9 cellular contexts compared by ENCODE assay signal in the genomic region with DNA sequence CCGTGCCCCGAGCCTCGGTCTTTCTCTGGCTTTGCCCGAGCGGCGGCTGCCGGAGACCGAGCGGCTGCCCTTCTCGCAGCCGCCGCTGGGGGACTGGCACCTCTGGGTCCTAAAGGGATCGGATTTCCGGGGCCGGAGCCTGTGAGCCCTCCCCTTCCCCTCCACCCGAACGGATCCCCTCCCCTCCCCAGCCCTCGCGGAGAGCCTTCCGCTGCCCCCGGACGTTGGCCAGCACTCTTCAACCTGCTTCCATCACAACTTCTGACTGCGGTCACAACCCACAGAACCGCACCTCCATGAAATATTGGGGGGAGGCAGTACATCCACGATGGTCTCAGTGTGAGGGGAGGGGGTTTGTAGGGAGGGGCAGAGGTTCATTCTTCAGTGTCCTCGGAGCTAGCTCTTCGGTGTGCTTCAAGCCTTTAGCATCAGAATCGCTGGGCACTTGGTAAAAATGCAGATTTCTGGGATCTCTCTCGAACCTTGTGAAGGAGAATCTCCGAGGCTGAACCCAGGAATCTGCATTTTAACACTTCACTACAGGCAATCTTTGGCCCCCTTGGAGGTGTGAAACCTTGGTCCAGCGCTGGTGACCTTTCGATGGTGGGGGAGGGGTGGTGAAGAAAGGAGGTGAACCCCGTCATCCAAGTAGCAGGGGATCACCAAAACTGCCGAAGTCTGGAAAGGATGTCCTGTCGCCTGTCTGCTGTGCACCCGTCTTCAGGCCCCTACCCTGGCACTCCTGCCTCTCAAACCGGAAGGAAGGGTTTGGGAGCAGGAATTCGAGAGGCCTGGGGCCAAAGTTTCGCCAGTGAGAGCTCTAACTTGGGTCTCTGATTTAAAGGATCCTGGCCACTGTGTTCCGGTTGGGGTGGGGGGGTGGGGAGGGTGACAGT. TPM values are rescaled to one million over a fixed set of nuclear protein-coding genes. Genes with fewer than 3 reads are reported as not detected.
DNase-seq lines count a peak whose midpoint lies in the region; FAIRE-seq and TF ChIP-seq lines count a peak whose summit lies in the region.
"Had no signal": no experiment of that assay in that cellular context is flagged by ENCODE, and none has a peak within 500 bp of the region (broad histone marks: within the 10 kb centered on the region; RNA-seq: fewer than 3 reads in every experiment).

No MANE protein-coding gene starts in this region.

- H3K36me3 ChIP-seq in BJ (ENCODE audit: control insufficient read depth, insufficient read depth, low read length) (no peaks in the 10 kb centered on the region), endothelial cell of umbilical vein (ENCODE audit: control insufficient read depth in 2 of 2, extremely low read depth in 1 of 2, insufficient read depth in 2 of 2, low read length in 2 of 2) (no peaks in the 10 kb centered on the region)

- no peak for TF ChIP-seq POLR2A in endothelial cell of umbilical vein (IDR thresholded peaks at IDR 0.05; ENCODE audit: low read depth, low read length)

- no peaks in the 10 kb centered on the region for H4K20me1 ChIP-seq in endothelial cell of umbilical vein (replicated peaks; ENCODE audit: control insufficient read depth, extremely low read depth, insufficient read depth, low read length)

- H3K27me3 ChIP-seq in BJ (ENCODE audit: control insufficient read depth, insufficient read depth, low read length) (no peaks in the 10 kb centered on the region), endothelial cell of umbilical vein (ENCODE audit: control insufficient read depth in 2 of 2, insufficient read depth in 2 of 2, low read length in 2 of 2) (no peaks in the 10 kb centered on the region)

- H3K4me3 ChIP-seq in BJ (ENCODE audit: low read depth, low read length) (peak overlapping the region; percentile 67), endothelial cell of umbilical vein (replicated peaks in 1 of 3; ENCODE audit: insufficient read depth in 1 of 3, low read depth in 1 of 3, low read length in 3 of 3) (peak overlapping the region in 2 of 3 experiments; percentile 24 to 82)

- intact Hi-C loops in endothelial cell of umbilical vein (cut with micrococcal nuclease) = no loop called here

- peaks cover 32% of the 10 kb centered on the region for H3K4me1 ChIP-seq in endothelial cell of umbilical vein (ENCODE audit: control insufficient read depth, extremely low read depth, insufficient read depth, low read length)

- CTCF ChIA-PET in BJ (lab: Yijun Ruan, JAX) (interaction anchor here (0.6 to 3.8 kb wide), 23 partner anchors 10 to 211 kb away, joined by 3 to 30 read pairs (median 4); a partner anchor contains a TSS), endothelial cell of umbilical vein (lab: Charles Lee) (interaction anchor here (0.9 to 4.5 kb wide), 17 partner anchors 8 to 57 kb away, joined by 3 to 47 read pairs (median 6); a partner anchor contains a TSS)

- TF ChIP-seq CTCF in BJ (IDR thresholded peaks at IDR 0.05; ENCODE audit: insufficient read depth, low read depth, low read length) (peak; percentile 75), endothelial cell of umbilical vein (IDR thresholded peaks at IDR 0.05; ENCODE audit: extremely low read depth in 1 of 2, insufficient read depth in 1 of 2, low read depth in 1 of 2, low read length in 2 of 2) (peak; percentile 27 to 80)

- H3K9me1 ChIP-seq in endothelial cell of umbilical vein (replicated peaks; ENCODE audit: control insufficient read depth, extremely low read depth, insufficient read depth, low read length) = no peaks in the 10 kb centered on the region

- no peak for FAIRE-seq in endothelial cell of umbilical vein (lab: Jason Lieb, UNC)

- peak overlapping the region; percentile 12 for H3K9ac ChIP-seq in endothelial cell of umbilical vein (replicated peaks; ENCODE audit: extremely low read depth, insufficient read depth, low read length)

- POLR2A ChIA-PET in BJ (lab: Charles Lee) = interaction anchor here (0.5 to 1.7 kb wide), 5 partner anchors 22 to 489 kb away, joined by 4 to 8 read pairs (median 5); a partner anchor contains a TSS
- POLR2A ChIA-PET in endothelial cell of umbilical vein (lab: Charles Lee) = interaction anchor here (1.0 to 1.3 kb wide), 2 partner anchors 27 to 34 kb away, joined by 3 read pairs; no protein-coding TSS in a partner anchor

- no peak overlapping the region for H2AFZ ChIP-seq in endothelial cell of umbilical vein (ENCODE audit: low read depth, low read length)

- dilution Hi-C loops in endothelial cell of umbilical vein (cut with MboI; ENCODE audit: extremely low pct_ligation_motif_present, low sequenced_read_pairs) = no loop called here

- peak overlapping the region; percentile 54 for H3K27ac ChIP-seq in endothelial cell of umbilical vein (ENCODE audit: insufficient read depth, low read depth, low read length)

- peaks cover 44% of the 10 kb centered on the region for H3K79me2 ChIP-seq in endothelial cell of umbilical vein (ENCODE audit: control insufficient read depth, insufficient read depth, low read length)

- BruUV-seq in endothelial cell of umbilical vein (replicated peaks; lab: Mats Ljungman, UMichigan) = no TSS peak

- H3K4me2 ChIP-seq in endothelial cell of umbilical vein (ENCODE audit: insufficient read depth, low read length) = peak overlapping the region; percentile 53

- H3K9me3 ChIP-seq in endothelial cell of umbilical vein (replicated peaks; ENCODE audit: control insufficient read depth, insufficient read depth, low read length) = no peaks in the 10 kb centered on the region

- DNase-seq in BJ (ENCODE audit: low read depth) (no peak), GM19238 (ENCODE audit: insufficient read length, low spot score) (peak; percentile 98), HS-5 (ENCODE audit: low read depth) (peak; percentile 71), NOMO-1 treated with dmso at 0.1 percent for 144 hours (lab: John Stamatoyannopoulos, UW; ENCODE audit: unreplicated experiment) (peak; percentile 93), endothelial cell of umbilical vein (ENCODE audit: low read depth, low spot score) (peak; percentile 85), midbrain (lab: John Stamatoyannopoulos, UW) (peak; percentile 90)
- peak; percentile 91 for DNase-seq in activated CD8-positive, alpha-beta memory T cell treated with anti-CD3 and anti-CD28 coated beads, Interleukin-2, amount 50 U/mL, for 48 hours
- peak; percentile 69 to 76 for DNase-seq in stimulated activated CD8-positive, alpha-beta memory T cell treated with anti-CD3 and anti-CD28 coated beads, Interleukin-15, amount 100 ng/mL, for 4 hours (ENCODE audit: low read depth in 2 of 2)

RNA-seq across cellular contexts. Expression of a gene that starts 0.8 kb away (rescaled TPM):
- polyA plus RNA-seq in BJ (2011; rRNA removed) (17.2 and 19.3 TPM in 2 replicates), endothelial cell of umbilical vein (17.7 and 20.1 TPM in 2 replicates)
- polyA minus RNA-seq in BJ (2011; rRNA and poly(A)+ RNA removed) = 27.3 and 31.6 TPM in 2 replicates
- 58.3 and 60.2 TPM in 2 replicates for total RNA-seq in endothelial cell of umbilical vein
- polyA plus RNA-seq in endothelial cell of umbilical vein (2011; cell fraction: cytosol; rRNA removed) = 16.0 and 16.9 TPM in 2 replicates
- 34.5 and 47.2 TPM in 2 replicates for polyA plus RNA-seq in endothelial cell of umbilical vein (2011; cell fraction: nucleus; rRNA removed)
- polyA plus RNA-seq in endothelial cell of umbilical vein (2012) = 29.3 and 35.0 TPM in 2 replicates
- polyA minus RNA-seq in endothelial cell of umbilical vein = 19.7 and 28.9 TPM in 2 replicates
- polyA minus RNA-seq in endothelial cell of umbilical vein (2011; cell fraction: cytosol; rRNA and poly(A)+ RNA removed) = 23.5 TPM
- polyA minus RNA-seq in endothelial cell of umbilical vein (2011; cell fraction: nucleus; rRNA and poly(A)+ RNA removed) = 7.6 and 14.2 TPM in 2 replicates

RNA-seq across cellular contexts. Expression of a gene that starts 14.5 kb away (rescaled TPM):
- polyA plus RNA-seq in BJ (2011; rRNA removed) (0.09 and 0.40 TPM in 2 replicates), endothelial cell of umbilical vein (not detected in 2 replicates)
- polyA minus RNA-seq in BJ (2011; rRNA and poly(A)+ RNA removed) = not detected in 2 replicates
- total RNA-seq in endothelial cell of umbilical vein = not detected in 2 replicates
- polyA plus RNA-seq in endothelial cell of umbilical vein (2011; cell fraction: cytosol; rRNA removed) = not detected in 2 replicates
- polyA plus RNA-seq in endothelial cell of umbilical vein (2011; cell fraction: nucleus; rRNA removed) = not detected in 2 replicates
- not detected in 2 replicates for polyA plus RNA-seq in endothelial cell of umbilical vein (2012)
- polyA minus RNA-seq in endothelial cell of umbilical vein = not detected in 2 replicates
- polyA minus RNA-seq in endothelial cell of umbilical vein (2011; cell fraction: cytosol; rRNA and poly(A)+ RNA removed) = not detected
- polyA minus RNA-seq in endothelial cell of umbilical vein (2011; cell fraction: nucleus; rRNA and poly(A)+ RNA removed) = not detected in 2 replicates
- total RNA-seq: activated CD8-positive, alpha-beta memory T cell treated with anti-CD3 and anti-CD28 coated beads for 36 hours had no signal

RNA-seq across cellular contexts. Expression of a gene that starts 21.3 kb away (rescaled TPM):
- polyA plus RNA-seq in BJ (2011; rRNA removed) (2.7 and 5.3 TPM in 2 replicates), endothelial cell of umbilical vein (6.8 and 9.6 TPM in 2 replicates)
- polyA minus RNA-seq in BJ (2011; rRNA and poly(A)+ RNA removed) = 3.1 TPM in 2 replicates
- total RNA-seq in endothelial cell of umbilical vein = 15.6 and 16.1 TPM in 2 replicates
- polyA plus RNA-seq in endothelial cell of umbilical vein (2011; cell fraction: cytosol; rRNA removed) = 3.5 and 5.3 TPM in 2 replicates
- polyA plus RNA-seq in endothelial cell of umbilical vein (2011; cell fraction: nucleus; rRNA removed) = 18.2 and 24.4 TPM in 2 replicates
- 6.7 and 12.8 TPM in 2 replicates for polyA plus RNA-seq in endothelial cell of umbilical vein (2012)
- polyA minus RNA-seq in endothelial cell of umbilical vein = 5.2 and 7.0 TPM in 2 replicates
- polyA minus RNA-seq in endothelial cell of umbilical vein (2011; cell fraction: cytosol; rRNA and poly(A)+ RNA removed) = not detected
- polyA minus RNA-seq in endothelial cell of umbilical vein (2011; cell fraction: nucleus; rRNA and poly(A)+ RNA removed) = 5.3 and 9.3 TPM in 2 replicates

RNA-seq across cellular contexts. Expression of a gene that starts 50.1 kb away (rescaled TPM):
- polyA plus RNA-seq in BJ (2011; rRNA removed) = 1,679 and 2,161 TPM in 2 replicates
- 4,131 and 5,702 TPM in 2 replicates for polyA minus RNA-seq in BJ (2011; rRNA and poly(A)+ RNA removed)
- 0.07 and 0.23 TPM in 2 replicates for total RNA-seq in endothelial cell of umbilical vein
- polyA plus RNA-seq in endothelial cell of umbilical vein = 0.02 and 0.07 TPM in 2 replicates
- 0.09 and 0.27 TPM in 2 replicates for polyA plus RNA-seq in endothelial cell of umbilical vein (2011; cell fraction: cytosol; rRNA removed)
- polyA plus RNA-seq in endothelial cell of umbilical vein (2011; cell fraction: nucleus; rRNA removed) = 0.34 and 2.0 TPM in 2 replicates
- 0.35 and 2.1 TPM in 2 replicates for polyA plus RNA-seq in endothelial cell of umbilical vein (2012)
- 0.19 and 0.38 TPM in 2 replicates for polyA minus RNA-seq in endothelial cell of umbilical vein
- polyA minus RNA-seq in endothelial cell of umbilical vein (2011; cell fraction: cytosol; rRNA and poly(A)+ RNA removed) = 18.7 TPM
- 0.14 and 1.6 TPM in 2 replicates for polyA minus RNA-seq in endothelial cell of umbilical vein (2011; cell fraction: nucleus; rRNA and poly(A)+ RNA removed)

RNA-seq across cellular contexts. Expression of a gene that starts 56.1 kb away (rescaled TPM):
- polyA plus RNA-seq in BJ (2011; rRNA removed) (79.3 and 155 TPM in 2 replicates), endothelial cell of umbilical vein (114 and 142 TPM in 2 replicates)
- polyA minus RNA-seq in BJ (2011; rRNA and poly(A)+ RNA removed) = 76.2 and 119 TPM in 2 replicates
- total RNA-seq in endothelial cell of umbilical vein = 17.4 and 21.3 TPM in 2 replicates
- 55.0 and 58.8 TPM in 2 replicates for polyA plus RNA-seq in endothelial cell of umbilical vein (2011; cell fraction: cytosol; rRNA removed)
- 35.9 and 46.0 TPM in 2 replicates for polyA plus RNA-seq in endothelial cell of umbilical vein (2011; cell fraction: nucleus; rRNA removed)
- polyA plus RNA-seq in endothelial cell of umbilical vein (2012) = 18.9 and 24.0 TPM in 2 replicates
- 45.9 and 79.9 TPM in 2 replicates for polyA minus RNA-seq in endothelial cell of umbilical vein
- 43.0 TPM for polyA minus RNA-seq in endothelial cell of umbilical vein (2011; cell fraction: cytosol; rRNA and poly(A)+ RNA removed)
- polyA minus RNA-seq in endothelial cell of umbilical vein (2011; cell fraction: nucleus; rRNA and poly(A)+ RNA removed) = 26.8 and 33.9 TPM in 2 replicates
